Comparison of ENCODE assay signal across 8 cellular contexts in genomic region chr14:88553886-88554457, GRCh38. TPM values are rescaled to one million over a fixed set of nuclear protein-coding genes. Genes with fewer than 3 reads are reported as not detected.
DNase-seq lines count a peak whose midpoint lies in the region; ATAC-seq, FAIRE-seq and TF ChIP-seq lines count a peak whose summit lies in the region.

No MANE protein-coding gene starts in this region.

- under 1% methylated on average over 19 of the region's 19 CpGs for WGBS in mammary epithelial cell (ENCODE audit: low coverage, missing lambda C conversion rate)
- WGBS in upper lobe of left lung, 2 donors: 3 to 5% methylated on average over 19 of the region's 19 CpGs

- no peaks in the 10 kb centered on the region for H3K9me3 ChIP-seq in mammary epithelial cell (replicated peaks; ENCODE audit: insufficient read depth, low read length)
- H3K9me3 ChIP-seq in upper lobe of left lung: no peaks in the 10 kb centered on the region

- FAIRE-seq in HTR-8/SVneo (lab: Jason Lieb, UNC) (no peak), D721Med (lab: Jason Lieb, UNC) (no peak)

- H3K36me3 ChIP-seq in mammary epithelial cell (ENCODE audit: insufficient read depth, low read length) (peaks cover under 1% of the 10 kb centered on the region), upper lobe of left lung (peaks cover 0 to 10% (median 10%) of the 10 kb centered on the region in 4 donors)

- dilution Hi-C loops in mammary epithelial cell (cut with HindIII; ENCODE audit: low sequenced_read_pairs): no loop called here

- no peak for TF ChIP-seq CTCF in HL-60 (IDR thresholded peaks at IDR 0.05; ENCODE audit: insufficient read depth, low read length)
- no peak for TF ChIP-seq CTCF in mammary epithelial cell (conservative IDR thresholded peaks at IDR 0.05 in 1 of 2, IDR thresholded peaks at IDR 0.05 in 1 of 2; ENCODE audit: extremely low read depth in 1 of 2, insufficient read depth in 1 of 2, low read depth in 1 of 2, low read length in 2 of 2)
- TF ChIP-seq CTCF in upper lobe of left lung (IDR thresholded peaks at IDR 0.05): no peak
- no peak for TF ChIP-seq CTCF in D721Med (IDR thresholded peaks at IDR 0.05; ENCODE audit: insufficient read depth, missing control alignments)

- no peaks in the 10 kb centered on the region for H4K20me1 ChIP-seq in mammary epithelial cell (ENCODE audit: insufficient read depth, low read length)

- in situ Hi-C loops in ACHN (cut with HindIII; ENCODE audit: low pct_ligation_motif_present, low pct_unique_long_range_greater_than_20kb, low sequenced_read_pairs) (no loop called here), mammary epithelial cell (cut with MboI; ENCODE audit: low sequenced_read_pairs in 2 of 2) (loop anchor here in 1 of 2 donors (25.0 kb wide), 1 partner anchor 367 kb away; no protein-coding TSS in a partner anchor)

- H2AFZ ChIP-seq in mammary epithelial cell (ENCODE audit: low read depth, low read length): peak overlapping the region; percentile 92

- peak overlapping the region; percentile 92 for H3K4me2 ChIP-seq in mammary epithelial cell (ENCODE audit: insufficient read depth, low read depth, low read length)

- peaks cover 42% of the 10 kb centered on the region for H3K79me2 ChIP-seq in mammary epithelial cell (ENCODE audit: insufficient read depth, low read length)

- TF ChIP-seq POLR2A in upper lobe of left lung (IDR thresholded peaks at IDR 0.05): no peak

- peaks cover 30% of the 10 kb centered on the region for H3K27me3 ChIP-seq in HL-60 (ENCODE audit: insufficient read depth, poor library complexity, severe bottlenecking)
- no peaks in the 10 kb centered on the region for H3K27me3 ChIP-seq in mammary epithelial cell (ENCODE audit: insufficient read depth, low read length)
- peaks cover 0 to 2% (median 0%) of the 10 kb centered on the region in 4 donors for H3K27me3 ChIP-seq in upper lobe of left lung

- peak overlapping the region; percentile 63 for H3K4me3 ChIP-seq in HL-60 (replicated peaks; ENCODE audit: insufficient read depth, low read length)
- H3K4me3 ChIP-seq in mammary epithelial cell (replicated peaks in 1 of 3; ENCODE audit: insufficient read depth in 1 of 3, low read depth in 2 of 3, low read length in 3 of 3): peak overlapping the region; percentile 81 to 100 (median 82)
- H3K4me3 ChIP-seq in upper lobe of left lung: peak overlapping the region; percentile 45 to 86 (median 70)

- ATAC-seq in upper lobe of left lung (ENCODE audit: low FRiP score in 2 of 2): no peak

- DNase-seq in ACHN: peak; percentile 24
- no peak for DNase-seq in HL-60 (ENCODE audit: low read depth in 1 of 2, low spot score in 1 of 2)
- DNase-seq in mammary epithelial cell: no peak
- peak; percentile 23 to 38 for DNase-seq in lung microvascular endothelial cell (ENCODE audit: low read depth in 2 of 2)
- no peak for DNase-seq in upper lobe of left lung
- DNase-seq in HTR-8/SVneo (ENCODE audit: insufficient read length, low spot score): no peak
- DNase-seq in HK-2 (ENCODE audit: unreplicated experiment): no peak
- DNase-seq in D721Med (ENCODE audit: insufficient read length, low spot score): no peak

- peak overlapping the region; percentile 76 for H3K9ac ChIP-seq in mammary epithelial cell (ENCODE audit: insufficient read depth, low read length)

- intact Hi-C loops in mammary epithelial cell (cut with micrococcal nuclease): loop anchor here (5.0 to 10.0 kb wide), 6 partner anchors 167 to 1403 kb away; partner anchors contain the start of genes SPATA7 and TDP1

- no peak for TF ChIP-seq EP300 in upper lobe of left lung (IDR thresholded peaks at IDR 0.05)

- TSS peak; percentile 28 for BruUV-seq in mammary epithelial cell (replicated peaks; lab: Mats Ljungman, UMichigan)

- H3K4me1 ChIP-seq in mammary epithelial cell (ENCODE audit: insufficient read depth, low read length) (peaks cover 14% of the 10 kb centered on the region), upper lobe of left lung (peaks cover 11 to 47% (median 33%) of the 10 kb centered on the region in 4 donors)

- H3K27ac ChIP-seq in HL-60 (replicated peaks): no peak overlapping the region
- H3K27ac ChIP-seq in mammary epithelial cell (ENCODE audit: insufficient read depth, low read depth, low read length): peak overlapping the region; percentile 58
- H3K27ac ChIP-seq in upper lobe of left lung: peak overlapping the region; percentile 75 to 87 (median 84)

- CTCF ChIA-PET in mammary epithelial cell (lab: Charles Lee; ENCODE audit: low non-redundant PET): no interaction called here

RNA-seq across cellular contexts. Expression of gene PTPN21, which starts 0.8 kb away (rescaled TPM):
- 10 to 100 TPM; 10.0 to 22.8 TPM for total RNA-seq in mammary epithelial cell
- 6.5 TPM for polyA plus RNA-seq in mammary epithelial cell
- polyA minus RNA-seq in mammary epithelial cell: 12.2 TPM
- total RNA-seq in lung microvascular endothelial cell: 2.8 and 5.2 TPM in 2 replicates
- total RNA-seq in upper lobe of left lung: 10 to 100 TPM; 37.7 to 58.7 (median 47.4) TPM

RNA-seq across cellular contexts. Expression of gene ZC3H14, which starts 8.9 kb away (rescaled TPM):
- total RNA-seq in mammary epithelial cell (10 to 100 TPM; 60.7 to 70.3 TPM), lung microvascular endothelial cell (35.1 and 47.2 TPM in 2 replicates), upper lobe of left lung (100 to 1,000 TPM in 1 of 6 donors, 10 to 100 TPM in 5; 48.4 to 101 (median 65.3) TPM)
- polyA plus RNA-seq in mammary epithelial cell: 79.0 TPM
- polyA minus RNA-seq in mammary epithelial cell: 84.2 TPM

Comparison
In these comparisons a context has a peak if more than half of its experiments do, and no peak if none do; other contexts are left out.
1. DNase-seq: peak in ACHN (single experiment) and lung microvascular endothelial cell (2 of 2); none in HL-60 (0 of 2), mammary epithelial cell (single experiment), upper lobe of left lung (0 of 2), HTR-8/SVneo (single experiment), HK-2 (single experiment) and D721Med (single experiment).
2. Peak in every context shown above with its lines, with median percentiles within 50 percentile points of each other: H3K4me3 ChIP-seq.